In genomic region chr1:82446955-82447354, GRCh38 we compare ENCODE assay signal across 17 cellular contexts.
DNase-seq lines count a peak whose midpoint lies in the region; ATAC-seq lines count a peak whose summit lies in the region.
"Had no signal": no experiment of that assay in that cellular context is flagged by ENCODE, and none has a peak within 500 bp of the region (broad histone marks: within the 10 kb centered on the region; RNA-seq: fewer than 3 reads in every experiment).

No MANE protein-coding gene starts in this region.

- no peak overlapping the region for H3K27ac Mint-ChIP-seq in activated CD4-positive, alpha-beta T cell treated with anti-CD3 and anti-CD28 coated beads for 36 hours
- no peak overlapping the region for H3K27ac Mint-ChIP-seq in stimulated activated naive CD8-positive, alpha-beta T cell treated with anti-CD3 and anti-CD28 coated beads, Interleukin-15, amount 100 ng/mL, for 72 hours
- H3K27ac Mint-ChIP-seq: B cell; CD4-positive, alpha-beta T cell; CD8-positive, alpha-beta memory T cell; HFFc6 had no signal

- DNase-seq in activated CD4-positive, alpha-beta T cell treated with anti-CD3 and anti-CD28 coated beads for 36 hours = no peak
- DNase-seq in activated CD4-positive, alpha-beta T cell treated with anti-CD3 and anti-CD28 coated beads for 1 hour = no peak
- no peak for DNase-seq in stimulated activated naive CD8-positive, alpha-beta T cell treated with anti-CD3 and anti-CD28 coated beads, Interleukin-15, Interleukin-2, amounts not matched to agents 100 U/mL and 50 U/mL, for 24 hours
- no peak for DNase-seq in stimulated activated naive CD8-positive, alpha-beta T cell treated with anti-CD3 and anti-CD28 coated beads, Interleukin-15, amount 100 ng/mL, for 72 hours
- DNase-seq in renal cortical epithelial cell (ENCODE audit: low read depth) = peak; percentile 38
- DNase-seq in activated effector memory CD4-positive, alpha-beta T cell treated with anti-CD3 and anti-CD28 coated beads, Interleukin-2, amount 50 U/mL, for 16 hours = no peak
- DNase-seq in iPS-NIHi7 (ENCODE audit: extremely low spot score) = no peak
- DNase-seq: CD4-positive, alpha-beta T cell; CD8-positive, alpha-beta memory T cell; DMS 273 treated with DMSO at 0.1 percent for 48 hours; DMS79; GDM1; GOT3; HFFc6 had no signal

- no peaks in the 10 kb centered on the region for H3K27me3 Mint-ChIP-seq in activated CD4-positive, alpha-beta T cell treated with anti-CD3 and anti-CD28 coated beads for 36 hours
- H3K27me3 Mint-ChIP-seq in stimulated activated naive CD8-positive, alpha-beta T cell treated with anti-CD3 and anti-CD28 coated beads, Interleukin-15, amount 100 ng/mL, for 72 hours = no peaks in the 10 kb centered on the region
- H3K27me3 Mint-ChIP-seq: B cell; CD4-positive, alpha-beta T cell had no signal

- no peak overlapping the region for H3K4me3 Mint-ChIP-seq in activated CD4-positive, alpha-beta T cell treated with anti-CD3 and anti-CD28 coated beads for 36 hours
- no peak overlapping the region for H3K4me3 Mint-ChIP-seq in stimulated activated naive CD8-positive, alpha-beta T cell treated with anti-CD3 and anti-CD28 coated beads, Interleukin-15, amount 100 ng/mL, for 72 hours
- H3K4me3 Mint-ChIP-seq: B cell; CD4-positive, alpha-beta T cell; CD8-positive, alpha-beta memory T cell; HFFc6 had no signal

- ATAC-seq in activated CD4-positive, alpha-beta T cell treated with anti-CD3 and anti-CD28 coated beads for 36 hours = peak; percentile 47
- ATAC-seq in stimulated activated naive CD8-positive, alpha-beta T cell treated with anti-CD3 and anti-CD28 coated beads, Interleukin-15, Interleukin-2, amounts not matched to agents 100 U/mL and 50 U/mL, for 24 hours = peak; percentile 79
- no peak for ATAC-seq in stimulated activated naive CD8-positive, alpha-beta T cell treated with anti-CD3 and anti-CD28 coated beads, Interleukin-15, amount 100 ng/mL, for 72 hours
- ATAC-seq in GM21526 (IDR thresholded peaks at IDR 0.05; ENCODE audit: low FRiP score, unreplicated experiment) = no peak
- ATAC-seq: GM12878 had no signal

- H3K9me3 Mint-ChIP-seq in activated CD4-positive, alpha-beta T cell treated with anti-CD3 and anti-CD28 coated beads for 36 hours (ENCODE audit: low read depth) = peaks cover 7% of the 10 kb centered on the region
- peaks cover 7 to 12% of the 10 kb centered on the region in 2 donors for H3K9me3 Mint-ChIP-seq in stimulated activated naive CD8-positive, alpha-beta T cell treated with anti-CD3 and anti-CD28 coated beads, Interleukin-15, amount 100 ng/mL, for 72 hours

- no peaks in the 10 kb centered on the region for H3K36me3 Mint-ChIP-seq in activated CD4-positive, alpha-beta T cell treated with anti-CD3 and anti-CD28 coated beads for 36 hours (ENCODE audit: low read depth)
- H3K36me3 Mint-ChIP-seq: CD8-positive, alpha-beta memory T cell had no signal

- no peaks in the 10 kb centered on the region for H3K4me1 Mint-ChIP-seq in activated CD4-positive, alpha-beta T cell treated with anti-CD3 and anti-CD28 coated beads for 36 hours
- no peaks in the 10 kb centered on the region for H3K4me1 Mint-ChIP-seq in stimulated activated naive CD8-positive, alpha-beta T cell treated with anti-CD3 and anti-CD28 coated beads, Interleukin-15, amount 100 ng/mL, for 72 hours
- H3K4me1 Mint-ChIP-seq: B cell; CD8-positive, alpha-beta memory T cell had no signal

- CTCF ChIA-PET in activated CD4-positive, alpha-beta T cell treated with anti-CD3 and anti-CD28 coated beads for 36 hours (lab: Charles Lee) = no interaction called here

- intact Hi-C loops in activated CD4-positive, alpha-beta T cell treated with anti-CD3 and anti-CD28 coated beads for 36 hours (cut with DNase I, micrococcal nuclease) = no loop called here

- POLR2A ChIA-PET in activated CD4-positive, alpha-beta T cell treated with anti-CD3 and anti-CD28 coated beads for 36 hours (lab: Charles Lee) = no interaction called here

Comparison
In these comparisons a context has a peak if more than half of its experiments do, and no peak if none do; other contexts are left out.
1. ATAC-seq: peak in activated CD4-positive, alpha-beta T cell treated with anti-CD3 and anti-CD28 coated beads for 36 hours (single experiment) and stimulated activated naive CD8-positive, alpha-beta T cell treated with anti-CD3 and anti-CD28 coated beads, Interleukin-15, Interleukin-2, amounts not matched to agents 100 U/mL and 50 U/mL, for 24 hours (single experiment); none in stimulated activated naive CD8-positive, alpha-beta T cell treated with anti-CD3 and anti-CD28 coated beads, Interleukin-15, amount 100 ng/mL, for 72 hours (single experiment) and GM21526 (single experiment).